In genomic region chr15:78951841-78952238, GRCh38 we compare ENCODE assay signal across 9 cellular contexts. TPM values are rescaled to one million over a fixed set of nuclear protein-coding genes. Genes with fewer than 3 reads are reported as not detected.
DNase-seq lines count a peak whose midpoint lies in the region; ATAC-seq and TF ChIP-seq lines count a peak whose summit lies in the region.
"Had no signal": no experiment of that assay in that cellular context is flagged by ENCODE, and none has a peak within 500 bp of the region (broad histone marks: within the 10 kb centered on the region; RNA-seq: fewer than 3 reads in every experiment).

No MANE protein-coding gene starts in this region.

- no peaks in the 10 kb centered on the region for H3K36me3 ChIP-seq in CD8-positive, alpha-beta T cell (ENCODE audit: insufficient read depth, low read length)
- H3K36me3 ChIP-seq in KOPT-K1 (ENCODE audit: insufficient read depth, low read length): no peaks in the 10 kb centered on the region
- H3K36me3 ChIP-seq in breast epithelium: no peaks in the 10 kb centered on the region
- no peaks in the 10 kb centered on the region for H3K36me3 ChIP-seq in ascending aorta

- H3K27me3 Mint-ChIP-seq in CD8-positive, alpha-beta T cell (ENCODE audit: low read depth): peaks cover 2% of the 10 kb centered on the region
- H3K27me3 Mint-ChIP-seq in memory B cell: no peaks in the 10 kb centered on the region

- POLR2A ChIA-PET in CD8-positive, alpha-beta T cell (lab: Charles Lee): no interaction called here

- H3K27ac ChIP-seq in CD8-positive, alpha-beta T cell (ENCODE audit: low read depth, low read length): no peak overlapping the region
- H3K27ac ChIP-seq in KOPT-K1 (ENCODE audit: low read depth, low read length, poor library complexity, severe bottlenecking) (peak overlapping the region; percentile 12), breast epithelium (peak overlapping the region; percentile 9 to 13), ascending aorta (no peak overlapping the region)
- H3K27ac ChIP-seq: SK-N-MC had no signal

- CTCF ChIA-PET in CD8-positive, alpha-beta T cell (lab: Charles Lee): interaction anchor here (0.6 kb wide), 1 partner anchor 90 kb away, joined by 4 read pairs; no protein-coding TSS in a partner anchor

- peaks cover 5% of the 10 kb centered on the region for H3K4me1 Mint-ChIP-seq in CD8-positive, alpha-beta T cell (ENCODE audit: low read depth)
- peaks cover 25% of the 10 kb centered on the region for H3K4me1 Mint-ChIP-seq in memory B cell

- H3K27ac Mint-ChIP-seq in CD8-positive, alpha-beta T cell: peak overlapping the region; percentile 19
- no peak overlapping the region for H3K27ac Mint-ChIP-seq in memory B cell

- no peak for DNase-seq in CD8-positive, alpha-beta T cell
- DNase-seq in breast epithelium (ENCODE audit: low spot score in 2 of 2) (no peak), memory B cell (ENCODE audit: low spot score in 2 of 2) (no peak), amygdala (lab: John Stamatoyannopoulos, UW) (no peak), ascending aorta (ENCODE audit: low spot score in 2 of 2) (no peak), glomerular visceral epithelial cell (ENCODE audit: extremely low spot score) (no peak)

- no peaks in the 10 kb centered on the region for H3K36me3 Mint-ChIP-seq in CD8-positive, alpha-beta T cell
- H3K36me3 Mint-ChIP-seq in memory B cell: no peaks in the 10 kb centered on the region

- no peak for TF ChIP-seq POLR2A in breast epithelium (IDR thresholded peaks at IDR 0.05)

- TF ChIP-seq CTCF in CD8-positive, alpha-beta T cell (IDR thresholded peaks at IDR 0.05): no peak
- TF ChIP-seq CTCF in breast epithelium (IDR thresholded peaks at IDR 0.05) (no peak), ascending aorta (IDR thresholded peaks at IDR 0.05) (no peak)

- no peaks in the 10 kb centered on the region for H3K9me3 ChIP-seq in CD8-positive, alpha-beta T cell (ENCODE audit: low read length)
- H3K9me3 ChIP-seq in KOPT-K1 (ENCODE audit: insufficient read depth, low read length, poor library complexity, severe bottlenecking): no peaks in the 10 kb centered on the region
- H3K9me3 ChIP-seq in breast epithelium: no peaks in the 10 kb centered on the region
- H3K9me3 ChIP-seq in ascending aorta: no peaks in the 10 kb centered on the region

- H3K27me3 ChIP-seq in CD8-positive, alpha-beta T cell (ENCODE audit: insufficient read depth, low read length): no peaks in the 10 kb centered on the region
- H3K27me3 ChIP-seq in breast epithelium: no peaks in the 10 kb centered on the region
- H3K27me3 ChIP-seq in ascending aorta: no peaks in the 10 kb centered on the region

- no peak overlapping the region for H3K4me3 Mint-ChIP-seq in CD8-positive, alpha-beta T cell
- peak overlapping the region; percentile 22 for H3K4me3 Mint-ChIP-seq in memory B cell

- no peak overlapping the region for H3K4me3 ChIP-seq in CD8-positive, alpha-beta T cell (ENCODE audit: low read depth, low read length)
- H3K4me3 ChIP-seq in breast epithelium (no peak overlapping the region), ascending aorta (no peak overlapping the region)
- H3K4me3 ChIP-seq: SK-N-MC had no signal

- intact Hi-C loops in CD8-positive, alpha-beta T cell (cut with DNase I, micrococcal nuclease): no loop called here
- intact Hi-C loops in breast epithelium (cut with DNase I; ENCODE audit: low total_unique reads): no loop called here
- intact Hi-C loops in ascending aorta (cut with DNase I): loop anchor here (2.0 kb wide), 1 partner anchor 17 kb away; no protein-coding TSS in a partner anchor

- ATAC-seq in CD8-positive, alpha-beta T cell: no peak
- ATAC-seq in memory B cell (ENCODE audit: low read depth) (no peak), GM21619 (IDR thresholded peaks at IDR 0.05; ENCODE audit: unreplicated experiment) (no peak)

- no peaks in the 10 kb centered on the region for H3K4me1 ChIP-seq in CD8-positive, alpha-beta T cell (ENCODE audit: insufficient read depth, low read length)
- H3K4me1 ChIP-seq in breast epithelium (peaks cover 0 to 5% of the 10 kb centered on the region in 2 donors), ascending aorta (no peaks in the 10 kb centered on the region)

- H3K9me3 Mint-ChIP-seq in CD8-positive, alpha-beta T cell: no peaks in the 10 kb centered on the region
- H3K9me3 Mint-ChIP-seq in memory B cell: no peaks in the 10 kb centered on the region

RNA-seq across cellular contexts. Expression of gene CTSH, which starts 7.0 kb away (rescaled TPM):
- 1 to 10 TPM; 3.7 to 5.0 TPM for total RNA-seq in CD8-positive, alpha-beta T cell
- total RNA-seq in breast epithelium (100 to 1,000 TPM; 158 to 272 (median 163) TPM), ascending aorta (112 TPM)

Comparison
In these comparisons a context has a peak if more than half of its experiments do, and no peak if none do; other contexts are left out.
1. H3K27ac ChIP-seq: peak in KOPT-K1 (single experiment) and breast epithelium (2 of 2); none in CD8-positive, alpha-beta T cell (single experiment) and ascending aorta (0 of 2).
2. RNA of gene CTSH, which starts 7.0 kb away (total RNA-seq): 158 to 272 TPM in breast epithelium and 112 TPM in ascending aorta (single experiment); 3.7 to 5.0 TPM in CD8-positive, alpha-beta T cell; every median in the first group is over 10 times any median in the second.